Comparison of ENCODE assay signal across 9 cellular contexts in genomic region chr1:230212405-230212936, GRCh38.
DNase-seq lines count a peak whose midpoint lies in the region; TF ChIP-seq lines count a peak whose summit lies in the region.
"Had no signal": no experiment of that assay in that cellular context is flagged by ENCODE, and none has a peak within 500 bp of the region (broad histone marks: within the 10 kb centered on the region; RNA-seq: fewer than 3 reads in every experiment).

No MANE protein-coding gene starts in this region.

- TF ChIP-seq CTCF in GM20000 (IDR thresholded peaks at IDR 0.05; ENCODE audit: extremely low read depth, missing control alignments), result no peak

- DNase-seq in GDM1 (lab: John Stamatoyannopoulos, UW), result peak; percentile 57
- peak; percentile 31 for DNase-seq in GM20000 (ENCODE audit: low spot score)
- peak; percentile 47 for DNase-seq in Jurkat, Clone E6-1 (ENCODE audit: low read depth, low spot score)
- DNase-seq in islet precursor cell, result peak; percentile 33
- no peak for DNase-seq in DMS114 treated with DMSO at 0.1 percent for 48 hours (lab: John Stamatoyannopoulos, UW; ENCODE audit: unreplicated experiment)
- no peak for DNase-seq in activated gamma-delta T cell (lab: John Stamatoyannopoulos, UW)
- no peak for DNase-seq in NCI-H69 (lab: John Stamatoyannopoulos, UW)
- DNase-seq in LoVo (ENCODE audit: low spot score), result no peak
- DNase-seq: left cardiac atrium had no signal

- peak overlapping the region; percentile 5; the same call in 1 of the 2 replicates for H3K4me3 ChIP-seq in Jurkat, Clone E6-1 (ENCODE audit: low read length)

Comparison
In these comparisons a context has a peak if more than half of its experiments do, and no peak if none do; other contexts are left out.
1. DNase-seq: peak in GDM1 (single experiment), GM20000 (single experiment), Jurkat, Clone E6-1 (single experiment) and islet precursor cell (single experiment); none in DMS114 treated with DMSO at 0.1 percent for 48 hours (single experiment), activated gamma-delta T cell (single experiment), NCI-H69 (single experiment) and LoVo (single experiment).